ENCODE assay signal across 9 cellular contexts in the genomic region with DNA sequence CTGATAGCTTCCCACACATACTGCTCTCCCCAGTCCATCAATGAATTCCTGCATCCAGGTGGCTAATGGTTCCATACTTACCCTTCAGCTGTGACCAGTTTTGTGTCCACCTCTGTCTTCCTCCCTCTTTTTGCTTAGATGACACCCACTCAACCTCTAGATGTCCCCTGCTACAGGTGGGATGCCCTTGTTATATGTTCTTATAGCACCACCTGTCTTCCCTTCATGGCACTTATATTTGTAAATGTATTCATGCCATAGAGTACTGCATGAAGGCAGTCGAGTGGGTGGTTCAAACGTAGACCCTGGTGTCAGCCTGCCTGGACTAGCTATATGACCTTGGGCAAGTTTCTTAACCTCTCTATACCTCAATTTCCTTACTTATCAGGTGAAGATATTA. TPM values are rescaled to one million over a fixed set of nuclear protein-coding genes. Genes with fewer than 3 reads are reported as not detected.
DNase-seq lines count a peak whose midpoint lies in the region; ATAC-seq, FAIRE-seq and TF ChIP-seq lines count a peak whose summit lies in the region.
"Had no signal": no experiment of that assay in that cellular context is flagged by ENCODE, and none has a peak within 500 bp of the region (broad histone marks: within the 10 kb centered on the region; RNA-seq: fewer than 3 reads in every experiment).

No MANE protein-coding gene starts in this region.

- H3K4me3 Mint-ChIP-seq in CD4-positive, alpha-beta T cell = no peak overlapping the region
- no peak overlapping the region for H3K4me3 Mint-ChIP-seq in stimulated activated naive CD8-positive, alpha-beta T cell treated with anti-CD3 and anti-CD28 coated beads, Interleukin-15, amount 100 ng/mL, for 72 hours

- peaks cover 7% of the 10 kb centered on the region for H3K4me1 Mint-ChIP-seq in CD4-positive, alpha-beta T cell (ENCODE audit: low read depth)
- H3K4me1 Mint-ChIP-seq in stimulated activated naive CD8-positive, alpha-beta T cell treated with anti-CD3 and anti-CD28 coated beads, Interleukin-15, amount 100 ng/mL, for 72 hours = peaks cover 8% of the 10 kb centered on the region

- H3K9me3 Mint-ChIP-seq in CD4-positive, alpha-beta T cell = no peaks in the 10 kb centered on the region
- H3K9me3 Mint-ChIP-seq in stimulated activated naive CD8-positive, alpha-beta T cell treated with anti-CD3 and anti-CD28 coated beads, Interleukin-15, amount 100 ng/mL, for 72 hours = no peaks in the 10 kb centered on the region
- H3K9me3 Mint-ChIP-seq: activated naive CD4-positive, alpha-beta T cell treated with anti-CD3 and anti-CD28 coated beads, Interleukin-2, amount 50 U/mL, for 72 hours had no signal

- H2AFZ ChIP-seq in smooth muscle cell (ENCODE audit: low read depth) = no peak overlapping the region

- no peak overlapping the region for H3K9ac ChIP-seq in smooth muscle cell (ENCODE audit: low read depth)

- no peak for DNase-seq in CD4-positive, alpha-beta T cell
- DNase-seq in HT-29 (ENCODE audit: low spot score) (peak; percentile 23), cerebellar cortex (ENCODE audit: low spot score) (peak; percentile 20), smooth muscle cell (lab: John Stamatoyannopoulos, UW; ENCODE audit: unreplicated experiment) (no peak), COLO668 (lab: John Stamatoyannopoulos, UW; ENCODE audit: unreplicated experiment) (no peak), frontal cortex (ENCODE audit: low spot score in 2 of 2) (no peak)
- no peak for DNase-seq in stimulated activated naive CD8-positive, alpha-beta T cell treated with anti-CD3 and anti-CD28 coated beads, Interleukin-15, amount 100 ng/mL, for 72 hours

- POLR2A ChIA-PET in CD4-positive, alpha-beta T cell (lab: Charles Lee) = no interaction called here

- CTCF ChIA-PET in CD4-positive, alpha-beta T cell (lab: Charles Lee) = interaction anchor here (1.1 kb wide), 1 partner anchor 120 kb away, joined by 3 read pairs; no protein-coding TSS in a partner anchor

- no peaks in the 10 kb centered on the region for H3K79me2 ChIP-seq in smooth muscle cell (ENCODE audit: low read depth)

- 83% methylated on average over 2 of the region's 2 CpGs for WGBS in smooth muscle cell (ENCODE audit: low lambda C conversion rate)

- H3K4me3 ChIP-seq in smooth muscle cell = no peak overlapping the region

- FAIRE-seq in frontal cortex (lab: Jason Lieb, UNC) = no peak

- H3K4me2 ChIP-seq in smooth muscle cell = no peak overlapping the region

- TF ChIP-seq CTCF in CD4-positive, alpha-beta T cell (IDR thresholded peaks at IDR 0.05) = no peak
- no peak for TF ChIP-seq CTCF in smooth muscle cell (IDR thresholded peaks at IDR 0.05; ENCODE audit: borderline replicate concordance, insufficient read depth, poor library complexity, severe bottlenecking)

- ATAC-seq in CD4-positive, alpha-beta T cell (ENCODE audit: poor library complexity) = peak; percentile 37
- ATAC-seq in GM19455 (IDR thresholded peaks at IDR 0.05; ENCODE audit: unreplicated experiment) = peak; percentile 64
- peak; percentile 83 for ATAC-seq in stimulated activated naive CD8-positive, alpha-beta T cell treated with anti-CD3 and anti-CD28 coated beads, Interleukin-15, amount 100 ng/mL, for 72 hours

- H3K9me3 ChIP-seq in CD4-positive, alpha-beta T cell (ENCODE audit: control insufficient read depth, low read length) = no peaks in the 10 kb centered on the region
- H3K9me3 ChIP-seq in smooth muscle cell (replicated peaks; ENCODE audit: low read depth) = no peaks in the 10 kb centered on the region

- no peaks in the 10 kb centered on the region for H3F3A ChIP-seq in smooth muscle cell (ENCODE audit: low read depth)

- no peak overlapping the region for H3K27ac Mint-ChIP-seq in CD4-positive, alpha-beta T cell
- H3K27ac Mint-ChIP-seq in stimulated activated naive CD8-positive, alpha-beta T cell treated with anti-CD3 and anti-CD28 coated beads, Interleukin-15, amount 100 ng/mL, for 72 hours = no peak overlapping the region
- H3K27ac Mint-ChIP-seq: activated naive CD4-positive, alpha-beta T cell treated with anti-CD3 and anti-CD28 coated beads, Interleukin-2, amount 50 U/mL, for 72 hours had no signal

- H3K4me1 ChIP-seq in smooth muscle cell (ENCODE audit: low read depth) = peaks cover under 1% of the 10 kb centered on the region

- peaks cover 53% of the 10 kb centered on the region for H3K27me3 Mint-ChIP-seq in CD4-positive, alpha-beta T cell
- H3K27me3 Mint-ChIP-seq in stimulated activated naive CD8-positive, alpha-beta T cell treated with anti-CD3 and anti-CD28 coated beads, Interleukin-15, amount 100 ng/mL, for 72 hours = peaks cover 66% of the 10 kb centered on the region

- H3K36me3 Mint-ChIP-seq in CD4-positive, alpha-beta T cell (ENCODE audit: low read depth) = peaks cover 3% of the 10 kb centered on the region

- no peak overlapping the region for H3K27ac ChIP-seq in CD4-positive, alpha-beta T cell (ENCODE audit: low read depth, low read length)
- H3K27ac ChIP-seq in smooth muscle cell (ENCODE audit: low read depth) = no peak overlapping the region

- H3K36me3 ChIP-seq in smooth muscle cell (ENCODE audit: low read depth) = no peaks in the 10 kb centered on the region

- H4K20me1 ChIP-seq in smooth muscle cell (ENCODE audit: low read depth) = no peaks in the 10 kb centered on the region

- intact Hi-C loops in CD4-positive, alpha-beta T cell (cut with DNase I, micrococcal nuclease) = loop anchor here (5.0 to 10.0 kb wide), 3 partner anchors 118 to 288 kb away; no protein-coding TSS in a partner anchor

- peaks cover 2% of the 10 kb centered on the region for H3K27me3 ChIP-seq in CD4-positive, alpha-beta T cell (ENCODE audit: control insufficient read depth, insufficient read depth, low read length)
- no peaks in the 10 kb centered on the region for H3K27me3 ChIP-seq in smooth muscle cell (ENCODE audit: low read depth)

RNA-seq across cellular contexts. Expression of a gene that starts 6.5 kb away (rescaled TPM):
- total RNA-seq in CD4-positive, alpha-beta T cell = 10 to 100 TPM in 1 of 2 experiments, 1 to 10 TPM in 1; 6.8 to 10.5 TPM
- total RNA-seq in HT-29 (2014; rRNA removed; shearing (Covaris generic)) = 2.7 and 3.0 TPM in 2 replicates
- total RNA-seq in smooth muscle cell (30.4 and 31.8 TPM in 2 replicates), frontal cortex (56.7 TPM)
- 17.2 and 21.7 TPM in 2 replicates for polyA plus RNA-seq in smooth muscle cell

Comparison
In these comparisons a context has a peak if more than half of its experiments do, and no peak if none do; other contexts are left out.
1. DNase-seq: peak in HT-29 (single experiment) and cerebellar cortex (single experiment); none in CD4-positive, alpha-beta T cell (0 of 10), stimulated activated naive CD8-positive, alpha-beta T cell treated with anti-CD3 and anti-CD28 coated beads, Interleukin-15, amount 100 ng/mL, for 72 hours (0 of 2), smooth muscle cell (single experiment), COLO668 (single experiment) and frontal cortex (0 of 2).
2. Peak in every context shown above with its lines, with median percentiles within 50 percentile points of each other: ATAC-seq.